In genomic region chr1:18307329-18307898, GRCh38 we compare ENCODE assay signal across 24 cellular contexts.
"Had no signal": no experiment of that assay in that cellular context is flagged by ENCODE, and none has a peak within 500 bp of the region (broad histone marks: within the 10 kb centered on the region; RNA-seq: fewer than 3 reads in every experiment).

No MANE protein-coding gene starts in this region.

- H3K4me2 ChIP-seq: hepatocyte had no signal

- H3K27ac ChIP-seq: coronary artery, dorsolateral prefrontal cortex, esophagus muscularis mucosa, foreskin keratinocyte, gastroesophageal sphincter, heart left ventricle, hepatocyte, left lung had no signal

- H3K79me2 ChIP-seq: hepatocyte had no signal

- FAIRE-seq: colon, endothelial cell of umbilical vein, frontal cortex had no signal

- H3K9me3 ChIP-seq: esophagus muscularis mucosa, gastroesophageal sphincter, left lung had no signal

- H3K4me3 ChIP-seq: coronary artery, dorsolateral prefrontal cortex, esophagus muscularis mucosa, gastroesophageal sphincter, heart left ventricle, hepatocyte, left lung, lung had no signal

- DNase-seq: dermis blood vessel endothelial cell; dorsolateral prefrontal cortex; effector CD4-positive, alpha-beta T cell; effector memory CD4-positive, alpha-beta T cell; foreskin keratinocyte; heart left ventricle; hypothalamus; immature natural killer cell; islet precursor cell; left cardiac atrium; left ventricle myocardium superior; mammary epithelial cell; mesendoderm; midbrain; naive thymus-derived CD4-positive, alpha-beta T cell had no signal

- H2AFZ ChIP-seq: hepatocyte had no signal

- H3K27me3 ChIP-seq: foreskin keratinocyte had no signal

- ATAC-seq: foreskin keratinocyte; gastroesophageal sphincter; heart left ventricle; left cardiac atrium; left lung; left ventricle myocardium superior; naive thymus-derived CD4-positive, alpha-beta T cell had no signal

- H3K4me1 ChIP-seq: esophagus muscularis mucosa, foreskin keratinocyte, gastroesophageal sphincter, heart left ventricle, left lung had no signal

- H3K36me3 ChIP-seq: esophagus muscularis mucosa, gastroesophageal sphincter, heart left ventricle, left lung had no signal
